7 cellular contexts compared by ENCODE assay signal in genomic region chr16:29253716-29254590, GRCh38.
DNase-seq lines count a peak whose midpoint lies in the region; ATAC-seq, FAIRE-seq and TF ChIP-seq lines count a peak whose summit lies in the region.
"Not testable (repeated sequence)": the region's sequence is repeated elsewhere in the genome, so short reads cannot be mapped to it uniquely, and the experiment has no call there.

No MANE protein-coding gene starts in this region.

- H3K9me3 ChIP-seq in CD8-positive, alpha-beta T cell (ENCODE audit: low read length); KOPT-K1 (ENCODE audit: insufficient read depth, low read length, poor library complexity, severe bottlenecking); kidney (ENCODE audit: control insufficient read depth in 1 of 2, low read length in 2 of 2): not testable (repeated sequence)

- H3K4me1 ChIP-seq in CD8-positive, alpha-beta T cell (ENCODE audit: insufficient read depth, low read length); kidney (ENCODE audit: control insufficient read depth in 1 of 2, insufficient read depth in 1 of 2, low read depth in 1 of 2, low read length in 2 of 2): not testable (repeated sequence)

- not testable (repeated sequence) for H3K4me3 Mint-ChIP-seq in CD8-positive, alpha-beta T cell; stimulated activated effector memory CD8-positive, alpha-beta T cell treated with anti-CD3 and anti-CD28 coated beads, Interleukin-12 subunit alpha, Interleukin-12 subunit beta, amount 100 ng/mL, for 72 hours
- peak overlapping the region in 4 of 10 donors; percentile 19 to 65 (median 32) for H3K4me3 Mint-ChIP-seq in naive thymus-derived CD8-positive, alpha-beta T cell

- not testable (repeated sequence) for H3K27ac ChIP-seq in CD8-positive, alpha-beta T cell (ENCODE audit: low read depth, low read length); coronary artery; kidney (ENCODE audit: low read depth in 2 of 2, low read length in 2 of 2)
- H3K27ac ChIP-seq in KOPT-K1 (ENCODE audit: low read depth, low read length, poor library complexity, severe bottlenecking), result peak overlapping the region; percentile 50

- H3K4me1 Mint-ChIP-seq in CD8-positive, alpha-beta T cell (ENCODE audit: low read depth), result peaks cover 17% of the 10 kb centered on the region
- H3K4me1 Mint-ChIP-seq in naive thymus-derived CD8-positive, alpha-beta T cell, result peaks cover 6 to 28% (median 15%) of the 10 kb centered on the region in 4 donors
- not testable (repeated sequence) for H3K4me1 Mint-ChIP-seq in stimulated activated effector memory CD8-positive, alpha-beta T cell treated with anti-CD3 and anti-CD28 coated beads, Interleukin-12 subunit alpha, Interleukin-12 subunit beta, amount 100 ng/mL, for 72 hours

- H3K27me3 ChIP-seq in CD8-positive, alpha-beta T cell (ENCODE audit: insufficient read depth, low read length), result not testable (repeated sequence)

- DNase-seq in CD8-positive, alpha-beta T cell; stimulated activated effector memory CD8-positive, alpha-beta T cell treated with anti-CD3 and anti-CD28 coated beads, Interleukin-12 subunit alpha, Interleukin-12 subunit beta, amount 100 ng/mL, for 72 hours (ENCODE audit: low spot score in 2 of 2): not testable (repeated sequence)
- peak; percentile 57 for DNase-seq in activated effector memory CD4-positive, alpha-beta T cell treated with anti-CD3 and anti-CD28 coated beads, Interleukin-2, amount 50 U/mL, for 16 hours
- DNase-seq in coronary artery (ENCODE audit: low spot score), result peak; percentile 63
- DNase-seq in kidney, result peak; percentile 63
- DNase-seq in naive thymus-derived CD8-positive, alpha-beta T cell, result peak in 2 of 10 donors; percentile 10

- not testable (repeated sequence) for H3K36me3 ChIP-seq in CD8-positive, alpha-beta T cell (ENCODE audit: insufficient read depth, low read length); KOPT-K1 (ENCODE audit: insufficient read depth, low read length); kidney (ENCODE audit: control insufficient read depth in 1 of 2, insufficient read depth in 2 of 2, low read length in 2 of 2)

- not testable (repeated sequence) for H3K4me3 ChIP-seq in CD8-positive, alpha-beta T cell (ENCODE audit: low read depth, low read length); coronary artery; kidney (ENCODE audit: low read length in 2 of 2)

- not testable (repeated sequence) for H3K9ac ChIP-seq in kidney (ENCODE audit: low read length in 2 of 2)

- not testable (repeated sequence) for H3K9me3 Mint-ChIP-seq in CD8-positive, alpha-beta T cell; naive thymus-derived CD8-positive, alpha-beta T cell; stimulated activated effector memory CD8-positive, alpha-beta T cell treated with anti-CD3 and anti-CD28 coated beads, Interleukin-12 subunit alpha, Interleukin-12 subunit beta, amount 100 ng/mL, for 72 hours

- POLR2A ChIA-PET in CD8-positive, alpha-beta T cell (lab: Charles Lee); naive thymus-derived CD8-positive, alpha-beta T cell (lab: Charles Lee): not testable (repeated sequence)

- not testable (repeated sequence) for FAIRE-seq in kidney (lab: Jason Lieb, UNC)

- H3K36me3 Mint-ChIP-seq in CD8-positive, alpha-beta T cell; naive thymus-derived CD8-positive, alpha-beta T cell; stimulated activated effector memory CD8-positive, alpha-beta T cell treated with anti-CD3 and anti-CD28 coated beads, Interleukin-12 subunit alpha, Interleukin-12 subunit beta, amount 100 ng/mL, for 72 hours: not testable (repeated sequence)

- CTCF ChIA-PET in CD8-positive, alpha-beta T cell (lab: Charles Lee), result not testable (repeated sequence)

- ATAC-seq in CD8-positive, alpha-beta T cell; stimulated activated effector memory CD8-positive, alpha-beta T cell treated with anti-CD3 and anti-CD28 coated beads, Interleukin-12 subunit alpha, Interleukin-12 subunit beta, amount 100 ng/mL, for 72 hours: not testable (repeated sequence)
- peak in 1 of 2 donors; percentile 46 for ATAC-seq in naive thymus-derived CD8-positive, alpha-beta T cell

- peak overlapping the region; percentile 77 for H3K27ac Mint-ChIP-seq in CD8-positive, alpha-beta T cell
- peak overlapping the region in 9 of 10 donors; percentile 18 to 91 (median 80) for H3K27ac Mint-ChIP-seq in naive thymus-derived CD8-positive, alpha-beta T cell
- H3K27ac Mint-ChIP-seq in stimulated activated effector memory CD8-positive, alpha-beta T cell treated with anti-CD3 and anti-CD28 coated beads, Interleukin-12 subunit alpha, Interleukin-12 subunit beta, amount 100 ng/mL, for 72 hours, result peak overlapping the region; percentile 14

- TF ChIP-seq CTCF in CD8-positive, alpha-beta T cell (IDR thresholded peaks at IDR 0.05); coronary artery (IDR thresholded peaks at IDR 0.05); kidney (IDR thresholded peaks at IDR 0.05; ENCODE audit: borderline replicate concordance, extremely low read depth, insufficient read depth): not testable (repeated sequence)

- not testable (repeated sequence) for H3K27me3 Mint-ChIP-seq in CD8-positive, alpha-beta T cell (ENCODE audit: low read depth); naive thymus-derived CD8-positive, alpha-beta T cell

- intact Hi-C loops in CD8-positive, alpha-beta T cell (cut with DNase I, micrococcal nuclease); kidney (cut with DNase I): not testable (repeated sequence)

Comparison
In these comparisons a context has a peak if more than half of its experiments do, and no peak if none do; other contexts are left out.
1. H3K27ac Mint-ChIP-seq: peak in every context shown above with its lines; median percentile 80 in naive thymus-derived CD8-positive, alpha-beta T cell; 77 in CD8-positive, alpha-beta T cell; 14 in stimulated activated effector memory CD8-positive, alpha-beta T cell treated with anti-CD3 and anti-CD28 coated beads, Interleukin-12 subunit alpha, Interleukin-12 subunit beta, amount 100 ng/mL, for 72 hours.